25 cellular contexts compared by ENCODE assay signal in the genomic region with DNA sequence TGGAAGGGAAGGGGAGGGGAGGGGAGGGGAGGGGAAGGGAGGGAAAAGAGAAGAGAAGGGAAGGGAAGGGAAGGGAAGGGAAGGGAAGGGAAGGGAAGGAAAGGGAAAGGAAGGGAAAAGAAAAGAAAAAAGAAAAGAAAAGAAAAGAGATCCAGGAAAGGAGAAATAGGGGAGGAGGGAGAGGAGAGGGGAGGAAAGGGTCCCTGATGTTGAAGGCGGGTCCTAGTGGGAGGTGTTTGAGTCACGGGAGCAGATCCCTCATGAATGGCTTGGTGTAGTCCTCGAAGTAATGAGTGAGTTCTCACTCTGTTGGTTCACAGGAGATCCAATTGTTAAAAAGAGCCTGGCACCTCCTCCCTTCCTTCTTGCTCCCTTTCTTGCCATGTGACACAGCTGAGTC. TPM values are rescaled to one million over a fixed set of nuclear protein-coding genes. Genes with fewer than 3 reads are reported as not detected.
"Had no signal": no experiment of that assay in that cellular context is flagged by ENCODE, and none has a peak within 500 bp of the region (broad histone marks: within the 10 kb centered on the region; RNA-seq: fewer than 3 reads in every experiment).

No MANE protein-coding gene starts in this region.

- ATAC-seq: esophagus mucosa had no signal

- H3K4me3 ChIP-seq: coronary artery, esophagus squamous epithelium, gastrocnemius medialis, heart right ventricle, left lung, lower lobe of right lung, mucosa of descending colon had no signal

- H3K9me3 ChIP-seq: esophagus squamous epithelium, gastrocnemius medialis, heart right ventricle, left lung, lower lobe of right lung, mucosa of descending colon had no signal

- H3K36me3 ChIP-seq: esophagus squamous epithelium, gastrocnemius medialis, heart right ventricle, left lung, lower lobe of right lung had no signal

- FAIRE-seq: colon, endometrium, islet of Langerhans, keratinocyte had no signal

- DNase-seq: effector CD8-positive, alpha-beta T cell; effector memory CD8-positive, alpha-beta T cell; esophagus squamous epithelium; foreskin melanocyte; gastrocnemius medialis; heart right ventricle; hippocampal formation; left cardiac atrium; left lung; lower lobe of right lung; mesenchymal stem cell; naive B cell had no signal

- H3K27ac ChIP-seq: coronary artery, epithelial cell of prostate, esophagus squamous epithelium, gastrocnemius medialis, heart right ventricle, left lung, lower lobe of right lung had no signal

- H3K4me1 ChIP-seq: gastrocnemius medialis, heart right ventricle, left lung, lower lobe of right lung had no signal

- H3K27me3 ChIP-seq: gastrocnemius medialis had no signal

RNA-seq across cellular contexts. Expression of a gene that starts 26.4 kb away (rescaled TPM):
- total RNA-seq: glomerular endothelial cell, kidney epithelial cell, mesenteric fat pad, mesothelial cell of epicardium, myocyte had no signal
